10 cellular contexts compared by ENCODE assay signal in the genomic region with DNA sequence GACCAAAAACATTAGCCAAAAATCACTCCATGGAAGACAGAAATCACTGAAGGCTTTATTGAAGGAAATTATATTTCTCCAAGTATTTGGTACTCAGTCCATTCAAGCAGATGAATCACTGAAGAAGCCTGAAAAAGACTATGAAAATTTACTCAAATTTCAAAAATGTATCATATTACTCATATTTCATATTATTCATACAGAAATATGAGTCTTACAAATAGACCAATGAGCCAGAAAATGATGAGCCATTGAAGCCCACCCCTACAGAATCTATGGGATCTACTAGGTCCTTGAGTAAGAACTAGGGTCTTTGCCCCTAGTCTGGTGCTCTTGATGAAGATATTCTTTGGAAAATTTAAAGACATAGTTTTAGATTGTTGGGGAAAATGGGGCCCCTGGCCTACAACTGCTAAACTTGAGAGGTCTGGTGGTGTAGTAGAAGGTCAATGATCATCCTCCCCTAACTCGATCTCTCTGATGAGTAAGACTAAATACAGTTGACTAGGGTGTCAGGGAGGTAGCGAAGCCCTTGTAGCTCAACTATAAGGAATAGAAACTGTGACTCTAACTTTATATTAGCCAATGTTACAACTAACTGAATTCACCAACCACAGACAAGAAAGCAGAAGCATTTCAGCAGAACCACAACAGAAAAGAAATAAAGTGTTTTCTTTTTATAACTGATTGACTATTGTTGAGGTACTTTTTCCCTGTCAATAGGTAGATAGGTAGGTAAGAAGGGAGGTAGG.
DNase-seq lines count a peak whose midpoint lies in the region; ATAC-seq and TF ChIP-seq lines count a peak whose summit lies in the region.
"Had no signal": no experiment of that assay in that cellular context is flagged by ENCODE, and none has a peak within 500 bp of the region (broad histone marks: within the 10 kb centered on the region; RNA-seq: fewer than 3 reads in every experiment).

No MANE protein-coding gene starts in this region.

- TF ChIP-seq CTCF in coronary artery (IDR thresholded peaks at IDR 0.05): no peak

- H3K27me3 Mint-ChIP-seq in activated CD4-positive, alpha-beta T cell treated with anti-CD3 and anti-CD28 coated beads, Interleukin-2, amount 10 ng/mL, durations not matched to agents 24 days and 14 days: no peaks in the 10 kb centered on the region

- intact Hi-C loops in activated CD4-positive, alpha-beta T cell treated with anti-CD3 and anti-CD28 coated beads, Interleukin-2, amount 10 ng/mL, durations not matched to agents 24 days and 14 days (cut with micrococcal nuclease): loop anchor here (5.0 kb wide), 1 partner anchor 36 kb away; no protein-coding TSS in a partner anchor

- ATAC-seq in stimulated activated naive CD8-positive, alpha-beta T cell treated with anti-CD3 and anti-CD28 coated beads, Interleukin-15, Interleukin-2, amounts not matched to agents 100 U/mL and 50 U/mL, for 24 hours: peak; percentile 86
- no peak for ATAC-seq in GM18907 (IDR thresholded peaks at IDR 0.05; ENCODE audit: unreplicated experiment)

- peaks cover 41% of the 10 kb centered on the region for H3K4me1 Mint-ChIP-seq in activated CD4-positive, alpha-beta T cell treated with anti-CD3 and anti-CD28 coated beads, Interleukin-2, amount 10 ng/mL, durations not matched to agents 24 days and 14 days

- DNase-seq in activated CD4-positive, alpha-beta T cell treated with anti-CD3 and anti-CD28 coated beads, Interleukin-2, amount 10 ng/mL, durations not matched to agents 24 days and 14 days: no peak
- DNase-seq in activated CD4-positive, alpha-beta T cell treated with anti-CD3 and anti-CD28 coated beads for 4 hours: no peak
- peak; percentile 98 for DNase-seq in NOMO-1 treated with DMSO at 0.1 percent for 48 hours (lab: John Stamatoyannopoulos, UW; ENCODE audit: unreplicated experiment)
- DNase-seq in coronary artery (ENCODE audit: low spot score): no peak
- peak; percentile 10 for DNase-seq in stimulated activated naive CD8-positive, alpha-beta T cell treated with anti-CD3 and anti-CD28 coated beads, Interleukin-15, Interleukin-2, amounts not matched to agents 100 U/mL and 50 U/mL, for 24 hours
- DNase-seq in HUDEP-2 (lab: John Stamatoyannopoulos, UW; ENCODE audit: unreplicated experiment in 76 of 76): no peak
- no peak for DNase-seq in NCI-H82 (lab: John Stamatoyannopoulos, UW)
- DNase-seq: NCI-H1417 had no signal

- H3K4me3 Mint-ChIP-seq in activated CD4-positive, alpha-beta T cell treated with anti-CD3 and anti-CD28 coated beads, Interleukin-2, amount 10 ng/mL, durations not matched to agents 24 days and 14 days: peak overlapping the region; percentile 70

- peak overlapping the region; percentile 70 to 81 for H3K27ac ChIP-seq in coronary artery

- H3K36me3 Mint-ChIP-seq in activated CD4-positive, alpha-beta T cell treated with anti-CD3 and anti-CD28 coated beads, Interleukin-2, amount 10 ng/mL, durations not matched to agents 24 days and 14 days (ENCODE audit: low read depth): peaks cover 39% of the 10 kb centered on the region

- peak overlapping the region; percentile 85 for H3K27ac Mint-ChIP-seq in activated CD4-positive, alpha-beta T cell treated with anti-CD3 and anti-CD28 coated beads, Interleukin-2, amount 10 ng/mL, durations not matched to agents 24 days and 14 days

- H3K9me3 Mint-ChIP-seq in activated CD4-positive, alpha-beta T cell treated with anti-CD3 and anti-CD28 coated beads, Interleukin-2, amount 10 ng/mL, durations not matched to agents 24 days and 14 days: no peaks in the 10 kb centered on the region

- H3K4me3 ChIP-seq in coronary artery: no peak overlapping the region
- H3K4me3 ChIP-seq: skin epidermis had no signal

Comparison
In these comparisons a context has a peak if more than half of its experiments do, and no peak if none do; other contexts are left out.
1. DNase-seq: peak in NOMO-1 treated with DMSO at 0.1 percent for 48 hours (single experiment) and stimulated activated naive CD8-positive, alpha-beta T cell treated with anti-CD3 and anti-CD28 coated beads, Interleukin-15, Interleukin-2, amounts not matched to agents 100 U/mL and 50 U/mL, for 24 hours (single experiment); none in activated CD4-positive, alpha-beta T cell treated with anti-CD3 and anti-CD28 coated beads, Interleukin-2, amount 10 ng/mL, durations not matched to agents 24 days and 14 days (single experiment), activated CD4-positive, alpha-beta T cell treated with anti-CD3 and anti-CD28 coated beads for 4 hours (0 of 2), coronary artery (single experiment), HUDEP-2 (0 of 76) and NCI-H82 (single experiment).